8 cellular contexts compared by ENCODE assay signal in the genomic region with DNA sequence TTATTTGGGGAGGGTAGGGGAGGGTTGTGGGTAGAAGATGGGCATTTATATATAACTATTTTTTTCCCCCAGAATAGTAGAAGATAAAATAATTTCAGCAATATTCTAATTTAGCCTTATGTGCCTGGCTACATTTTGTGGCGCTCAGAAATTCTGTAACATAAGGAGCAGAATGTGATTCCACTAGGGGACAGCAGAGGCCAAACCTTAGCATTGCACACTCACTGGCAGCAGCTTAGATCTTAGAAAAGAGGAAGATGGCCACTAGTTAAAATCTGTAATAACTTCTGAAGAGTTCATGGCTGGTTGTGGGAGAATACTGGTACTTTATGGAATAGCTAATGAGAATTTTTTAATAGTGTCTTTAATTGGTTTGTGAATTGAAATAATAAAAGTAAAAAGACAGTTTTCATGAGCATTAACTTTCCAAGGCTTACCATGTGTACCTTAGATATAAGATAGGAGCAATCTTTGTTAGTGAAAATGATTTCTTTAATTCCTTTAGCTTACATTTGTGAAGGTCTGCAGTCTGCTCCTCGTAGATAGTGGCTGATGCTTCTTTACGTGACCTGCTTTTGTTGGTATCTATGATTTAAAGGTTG. TPM values are rescaled to one million over a fixed set of nuclear protein-coding genes. Genes with fewer than 3 reads are reported as not detected.
DNase-seq lines count a peak whose midpoint lies in the region; ATAC-seq, FAIRE-seq and TF ChIP-seq lines count a peak whose summit lies in the region.

No MANE protein-coding gene starts in this region.

- H3K4me1 ChIP-seq in PC-3 (ENCODE audit: insufficient read depth, low read length) = peaks cover 13% of the 10 kb centered on the region
- peaks cover 15% of the 10 kb centered on the region for H3K4me1 ChIP-seq in astrocyte (ENCODE audit: insufficient read depth, low read length)
- no peaks in the 10 kb centered on the region for H3K4me1 ChIP-seq in small intestine (ENCODE audit: control insufficient read depth in 2 of 2, insufficient read depth in 1 of 2, low read depth in 1 of 2, low read length in 1 of 2)

- H3K9ac ChIP-seq in PC-3 (ENCODE audit: low read length) (no peak overlapping the region), astrocyte (ENCODE audit: low read length) (no peak overlapping the region)

- intact Hi-C loops in PC-3 (cut with micrococcal nuclease) = loop anchor here (1.0 to 10.0 kb wide), 5 partner anchors 173 to 1241 kb away; no protein-coding TSS in a partner anchor

- peak; percentile 96 for TF ChIP-seq CTCF in PC-3 (conservative IDR thresholded peaks at IDR 0.05; ENCODE audit: low read depth, low read length)
- TF ChIP-seq CTCF in astrocyte (IDR thresholded peaks at IDR 0.05; ENCODE audit: insufficient read depth, low read depth, low read length) = peak; percentile 97

- no peaks in the 10 kb centered on the region for H4K20me1 ChIP-seq in PC-3 (ENCODE audit: low read length)
- no peaks in the 10 kb centered on the region for H4K20me1 ChIP-seq in astrocyte (ENCODE audit: insufficient read depth, low read length)

- no peak overlapping the region for H3K27ac ChIP-seq in PC-3 (ENCODE audit: low read length)
- H3K27ac ChIP-seq in astrocyte (ENCODE audit: low read depth, low read length) = no peak overlapping the region
- no peak overlapping the region for H3K27ac ChIP-seq in small intestine (ENCODE audit: low read depth in 1 of 2, low read length in 1 of 2)

- peak; percentile 67 to 69 for ATAC-seq in activated CD4-positive, CD25-positive, alpha-beta regulatory T cell treated with anti-CD3 and anti-CD28 coated beads, Interleukin-2, amount 50 U/mL, for 24 hours
- ATAC-seq in GM21737 (IDR thresholded peaks at IDR 0.05; ENCODE audit: unreplicated experiment) (peak; percentile 69), PC-3 (peak; percentile 82)

- H3K4me3 Mint-ChIP-seq in astrocyte (ENCODE audit: unreplicated experiment) = no peak overlapping the region

- POLR2A ChIA-PET in PC-3 (lab: Charles Lee; ENCODE audit: unreplicated experiment) = no interaction called here

- no peaks in the 10 kb centered on the region for H3F3A ChIP-seq in PC-3 (ENCODE audit: low read length, unreplicated experiment)

- H3K4me1 Mint-ChIP-seq in astrocyte (ENCODE audit: low read depth, unreplicated experiment) = peaks cover 17% of the 10 kb centered on the region

- no peaks in the 10 kb centered on the region for H3K27me3 ChIP-seq in PC-3 (ENCODE audit: low read length)
- no peaks in the 10 kb centered on the region for H3K27me3 ChIP-seq in astrocyte (ENCODE audit: insufficient read depth, low read length)
- no peaks in the 10 kb centered on the region for H3K27me3 ChIP-seq in small intestine (ENCODE audit: control insufficient read depth in 2 of 2, insufficient read depth in 2 of 2, low read length in 2 of 2)

- H3K36me3 Mint-ChIP-seq in astrocyte (ENCODE audit: low read depth, unreplicated experiment) = peaks cover 7% of the 10 kb centered on the region

- H2AFZ ChIP-seq in PC-3 (ENCODE audit: low read length) = no peak overlapping the region
- no peak overlapping the region for H2AFZ ChIP-seq in astrocyte (ENCODE audit: low read depth, low read length)

- H3K4me3 ChIP-seq in Jurkat, Clone E6-1 (ENCODE audit: low read length) = no peak overlapping the region
- H3K4me3 ChIP-seq in PC-3 (ENCODE audit: low read length) (no peak overlapping the region), astrocyte (ENCODE audit: insufficient read depth, low read depth, low read length) (no peak overlapping the region), small intestine (ENCODE audit: low read depth in 1 of 2, low read length in 2 of 2) (no peak overlapping the region)

- CTCF ChIA-PET in PC-3 (lab: Charles Lee) = interaction anchor here (0.5 to 1.9 kb wide), 5 partner anchors 27 to 601 kb away, joined by 3 to 12 read pairs (median 5); no protein-coding TSS in a partner anchor

- no peak overlapping the region for H3K27ac Mint-ChIP-seq in astrocyte (ENCODE audit: unreplicated experiment)

- BruUV-seq in PC-3 (replicated peaks; lab: Mats Ljungman, UMichigan) = no TSS peak

- H3K36me3 ChIP-seq in PC-3 (ENCODE audit: low read depth, low read length) (peaks cover 36% of the 10 kb centered on the region), astrocyte (ENCODE audit: insufficient read depth, low read length) (peaks cover 14% of the 10 kb centered on the region), small intestine (ENCODE audit: control insufficient read depth in 2 of 2, insufficient read depth in 2 of 2, low read length in 2 of 2) (peaks cover 2 to 4% of the 10 kb centered on the region in 2 donors)

- no peak overlapping the region for H3K4me2 ChIP-seq in PC-3 (ENCODE audit: low read length)
- no peak overlapping the region for H3K4me2 ChIP-seq in astrocyte (ENCODE audit: low read length)

- 83 to 86% (median 84%) methylated on average over 3 of the region's 3 CpGs for WGBS in small intestine, 3 donors

- H3K79me2 ChIP-seq in PC-3 (ENCODE audit: low read length) = no peaks in the 10 kb centered on the region
- H3K79me2 ChIP-seq in astrocyte (ENCODE audit: insufficient read depth, low read length) = no peaks in the 10 kb centered on the region

- no peak for DNase-seq in activated CD4-positive, CD25-positive, alpha-beta regulatory T cell treated with anti-CD3 and anti-CD28 coated beads, Interleukin-2, amount 50 U/mL, for 72 hours
- DNase-seq in Jurkat, Clone E6-1 (ENCODE audit: low read depth, low spot score) = peak; percentile 60
- DNase-seq in PC-3 (peak; percentile 79), astrocyte (ENCODE audit: low read depth) (peak; percentile 59), hypothalamus (lab: John Stamatoyannopoulos, UW) (peak in 28 of 51 donors; percentile 1 to 64 (median 18)), small intestine (peak; percentile 40)

- FAIRE-seq in astrocyte (lab: Jason Lieb, UNC) = peak; percentile 58
- no peak for FAIRE-seq in small intestine (lab: Jason Lieb, UNC)

- H3K9me2 ChIP-seq in PC-3 (replicated peaks; ENCODE audit: low read length) = no peaks in the 10 kb centered on the region

- no peaks in the 10 kb centered on the region for H3K9me3 Mint-ChIP-seq in astrocyte (ENCODE audit: unreplicated experiment)

- no peaks in the 10 kb centered on the region for H3K27me3 Mint-ChIP-seq in astrocyte (ENCODE audit: low read depth, unreplicated experiment)

- H3K9me3 ChIP-seq in PC-3 (ENCODE audit: low read length) (no peaks in the 10 kb centered on the region), astrocyte (ENCODE audit: insufficient read depth, low read depth, low read length) (no peaks in the 10 kb centered on the region), small intestine (ENCODE audit: control insufficient read depth, low read depth) (no peaks in the 10 kb centered on the region)

RNA-seq across cellular contexts. Expression of gene DDX10, which starts 33.1 kb away (rescaled TPM):
- polyA plus RNA-seq in Jurkat, Clone E6-1 (2012; ENCODE audit: insufficient read depth, insufficient read length) = 37.0 TPM
- total RNA-seq in PC-3 (2014; rRNA removed) (55.2 and 73.0 TPM in 2 replicates), astrocyte (27.1 and 32.2 TPM in 2 replicates)
- 10 to 100 TPM in 1 of 3 donors, 1 to 10 TPM in 2; 7.3 to 22.0 (median 8.5) TPM for polyA plus RNA-seq in small intestine
